Comparison of ENCODE assay signal across 9 cellular contexts in the genomic region with DNA sequence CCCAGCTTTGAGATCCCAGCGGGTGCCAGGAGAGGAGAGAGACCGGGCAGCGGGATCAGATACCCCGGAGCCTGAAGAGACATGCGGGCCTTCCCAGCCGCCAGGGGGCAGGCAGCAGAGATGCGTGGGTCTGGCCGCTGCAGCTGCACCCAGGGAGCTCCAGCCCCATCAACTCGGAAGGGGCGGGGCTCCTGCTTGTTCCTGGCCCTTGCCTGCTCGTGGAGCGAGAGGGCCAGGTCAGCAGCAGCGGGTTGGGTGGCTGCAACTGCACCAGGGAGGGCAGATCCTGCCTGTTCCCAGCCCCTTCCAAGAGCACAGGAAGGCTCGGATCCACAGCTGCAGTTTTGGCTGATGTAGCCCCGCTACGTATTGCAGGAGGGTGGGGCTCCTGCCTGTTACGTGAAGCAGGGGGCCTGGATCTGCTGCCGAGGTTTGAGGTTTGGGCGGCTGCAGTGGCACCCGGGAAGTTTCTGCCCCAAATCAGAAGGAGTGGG.
DNase-seq lines count a peak whose midpoint lies in the region; ATAC-seq and TF ChIP-seq lines count a peak whose summit lies in the region.
"Had no signal": no experiment of that assay in that cellular context is flagged by ENCODE, and none has a peak within 500 bp of the region (broad histone marks: within the 10 kb centered on the region; RNA-seq: fewer than 3 reads in every experiment).

No MANE protein-coding gene starts in this region.

- no peaks in the 10 kb centered on the region for H3K9me3 ChIP-seq in HUES64 (ENCODE audit: insufficient read depth, low read depth, low read length)
- no peaks in the 10 kb centered on the region for H3K9me3 ChIP-seq in body of pancreas
- H3K9me3 ChIP-seq in esophagus squamous epithelium: no peaks in the 10 kb centered on the region

- TF ChIP-seq POLR2A in body of pancreas (IDR thresholded peaks at IDR 0.05) (no peak), esophagus squamous epithelium (IDR thresholded peaks at IDR 0.05) (no peak)

- no peak overlapping the region for H3K9ac ChIP-seq in HUES64 (ENCODE audit: low read depth, low read length)

- TF ChIP-seq CTCF in body of pancreas (IDR thresholded peaks at IDR 0.05) (peak in 4 of 7 experiments; percentile 10 to 35 (median 23)), esophagus squamous epithelium (IDR thresholded peaks at IDR 0.05) (peak in 1 of 6 experiments; percentile 34)

- H3K27me3 ChIP-seq in HUES64 (ENCODE audit: insufficient read depth, low read length) (no peaks in the 10 kb centered on the region), body of pancreas (no peaks in the 10 kb centered on the region), esophagus squamous epithelium (no peaks in the 10 kb centered on the region)

- H3K4me1 ChIP-seq in HUES64 (ENCODE audit: insufficient read depth, low read length) (peaks cover 7% of the 10 kb centered on the region; the same call in 1 of the 2 replicates), body of pancreas (no peaks in the 10 kb centered on the region), esophagus squamous epithelium (no peaks in the 10 kb centered on the region)

- ATAC-seq in body of pancreas: peak; percentile 78
- no peak for ATAC-seq in HG02588 (IDR thresholded peaks at IDR 0.05; ENCODE audit: unreplicated experiment)
- no peak for ATAC-seq in HG02884 (IDR thresholded peaks at IDR 0.05; ENCODE audit: unreplicated experiment)
- ATAC-seq in HG03442 (IDR thresholded peaks at IDR 0.05; ENCODE audit: unreplicated experiment): no peak
- ATAC-seq: activated CD4-positive, CD25-positive, alpha-beta regulatory T cell treated with anti-CD3 and anti-CD28 coated beads, Interleukin-2, amount 50 U/mL, for 24 hours had no signal

- H3K4me3 ChIP-seq in HUES64 (ENCODE audit: low read length) (peak overlapping the region; percentile 24; the same call in 1 of the 2 replicates), body of pancreas (no peak overlapping the region), esophagus squamous epithelium (peak overlapping the region in 1 of 4 donors; percentile 13)

- H3K27ac ChIP-seq in HUES64 (ENCODE audit: low read depth, low read length): peak overlapping the region; percentile 40; the same call in 1 of the 2 replicates
- H3K27ac ChIP-seq in body of pancreas: no peak overlapping the region
- H3K27ac ChIP-seq in esophagus squamous epithelium: no peak overlapping the region

- 94% methylated on average over 20 of the region's 20 CpGs for WGBS in HUES64
- 60 to 73% methylated on average over 1 to 18 of the region's 20 CpGs for WGBS in body of pancreas, 2 donors
- WGBS in esophagus squamous epithelium, 2 donors: 77 to 100% methylated on average over 1 to 3 of the region's 20 CpGs

- intact Hi-C loops in body of pancreas (cut with DNase I) (no loop called here), esophagus squamous epithelium (cut with DNase I) (no loop called here)

- DNase-seq in ELF-1 (ENCODE audit: low read depth, low spot score) (peak; percentile 96), body of pancreas (peak; percentile 36 to 63 (median 43)), middle frontal gyrus (ENCODE audit: extremely low spot score, low spot score) (peak; percentile 11), esophagus squamous epithelium (lab: John Stamatoyannopoulos, UW) (no peak)

- H3K36me3 ChIP-seq in HUES64 (ENCODE audit: insufficient read depth, low read length): no peaks in the 10 kb centered on the region
- no peaks in the 10 kb centered on the region for H3K36me3 ChIP-seq in body of pancreas (replicated peaks in 1 of 2; ENCODE audit: insufficient read depth in 1 of 2, low read depth in 2 of 2)
- H3K36me3 ChIP-seq in esophagus squamous epithelium: no peaks in the 10 kb centered on the region
